8 cellular contexts compared by ENCODE assay signal in genomic region chr1:202144510-202145324, GRCh38. TPM values are rescaled to one million over a fixed set of nuclear protein-coding genes. Genes with fewer than 3 reads are reported as not detected.
DNase-seq lines count a peak whose midpoint lies in the region; TF ChIP-seq lines count a peak whose summit lies in the region.

TSS of gene ARL8A (minus strand) at chr1:202144737. CDS start at chr1:202144572, 165 bp downstream.

- peaks cover 3 to 12% (median 11%) of the 10 kb centered on the region in 3 donors for H3K36me3 Mint-ChIP-seq in immature natural killer cell

- H3K9me3 ChIP-seq in WERI-Rb-1 (ENCODE audit: severe bottlenecking) = no peaks in the 10 kb centered on the region

- H3K27me3 ChIP-seq in H7 (ENCODE audit: control insufficient read depth, insufficient read depth, low read length) (peaks cover 8% of the 10 kb centered on the region), WERI-Rb-1 (ENCODE audit: insufficient read depth, low read depth, severe bottlenecking) (no peaks in the 10 kb centered on the region)

- H3K4me1 Mint-ChIP-seq in immature natural killer cell = peaks cover 39 to 51% of the 10 kb centered on the region in 2 donors

- TF ChIP-seq CTCF in GM10248 (IDR thresholded peaks at IDR 0.05; ENCODE audit: control extremely low read depth, extremely low read depth, low read depth, missing control alignments) = no peak
- TF ChIP-seq CTCF in WERI-Rb-1 (IDR thresholded peaks at IDR 0.05; ENCODE audit: low read depth, low read length) = no peak
- TF ChIP-seq CTCF in cardiac fibroblast (IDR thresholded peaks at IDR 0.05; ENCODE audit: low read depth, low read length) = no peak

- H3K4me3 ChIP-seq in H7 (ENCODE audit: insufficient read depth, low read depth, low read length) (peak within 1 kb of the TSS; percentile 91), WERI-Rb-1 (ENCODE audit: low read depth, low read length) (peak within 1 kb of the TSS; percentile 82), cardiac fibroblast (replicated peaks in 1 of 2; ENCODE audit: low read depth in 2 of 2, low read length in 2 of 2) (peak within 1 kb of the TSS; percentile 84 to 91), skin epidermis (peak within 1 kb of the TSS; percentile 78 to 97 (median 86))

- peak within 1 kb of the TSS; percentile 91 to 98 (median 96) for H3K27ac Mint-ChIP-seq in immature natural killer cell

- CTCF ChIA-PET in GM10248 (lab: Yijun Ruan, JAX) = interaction anchor here (1.4 to 3.6 kb wide), 4 partner anchors 9 to 11 kb away, joined by 3 to 21 read pairs (median 14); no protein-coding TSS in a partner anchor

- peak; percentile 87 for DNase-seq in GM10248 (ENCODE audit: extremely low spot score)
- DNase-seq in H7 = peak; percentile 94
- peak; percentile 32 for DNase-seq in MV-4-11 (lab: John Stamatoyannopoulos, UW)
- DNase-seq in WERI-Rb-1 = peak; percentile 91
- peak in 1 of 2 donors; percentile 48 for DNase-seq in cardiac fibroblast (ENCODE audit: low read depth in 2 of 2)
- DNase-seq in immature natural killer cell = peak; percentile 67 to 70 (median 68)
- no peak for DNase-seq in NCI-H2029 treated with DMSO at 0.1 percent for 48 hours (lab: John Stamatoyannopoulos, UW)

- no peaks in the 10 kb centered on the region for H3K9me3 Mint-ChIP-seq in immature natural killer cell

- H3K36me3 ChIP-seq in H7 (replicated peaks; ENCODE audit: control insufficient read depth, insufficient read depth, low read length) = peaks cover 2% of the 10 kb centered on the region; the same call in 1 of the 2 replicates
- H3K36me3 ChIP-seq in WERI-Rb-1 = peaks cover 26% of the 10 kb centered on the region

- H3K4me3 Mint-ChIP-seq in immature natural killer cell = peak within 1 kb of the TSS; percentile 90 to 98 (median 96)

- peak within 1 kb of the TSS; percentile 75 for H3K27ac ChIP-seq in WERI-Rb-1
- peak within 1 kb of the TSS; percentile 37 to 98 (median 93) for H3K27ac ChIP-seq in skin epidermis

- H3K27me3 Mint-ChIP-seq in immature natural killer cell (ENCODE audit: low read depth in 3 of 3) = peaks cover 3 to 6% (median 6%) of the 10 kb centered on the region in 3 donors

- POLR2A ChIA-PET in GM10248 (lab: Yijun Ruan, JAX) = no interaction called here

RNA-seq across cellular contexts. Expression of gene ARL8A, which starts in this region (rescaled TPM):
- 50.3 and 55.1 TPM in 2 replicates for total RNA-seq in H7 (2014; rRNA removed; shearing (Covaris generic))
- 10 to 100 TPM in 2 of 3 donors, 1 to 10 TPM in 1; 9.7 to 15.0 (median 11.0) TPM for polyA plus RNA-seq in immature natural killer cell
